12 cellular contexts compared by ENCODE assay signal in genomic region chr14:101928415-101928841, GRCh38. TPM values are rescaled to one million over a fixed set of nuclear protein-coding genes. Genes with fewer than 3 reads are reported as not detected.
DNase-seq lines count a peak whose midpoint lies in the region; ATAC-seq and TF ChIP-seq lines count a peak whose summit lies in the region.
"Had no signal": no experiment of that assay in that cellular context is flagged by ENCODE, and none has a peak within 500 bp of the region (broad histone marks: within the 10 kb centered on the region; RNA-seq: fewer than 3 reads in every experiment).

No MANE protein-coding gene starts in this region.

- H3K79me2 ChIP-seq in SK-N-SH (ENCODE audit: insufficient read depth) = no peaks in the 10 kb centered on the region

- WGBS in SK-N-SH (ENCODE audit: low lambda C conversion rate) = 90% methylated on average over 24 of the region's 24 CpGs
- WGBS in esophagus muscularis mucosa = 96% methylated on average over 23 of the region's 24 CpGs

- H3K27me3 ChIP-seq in SK-N-SH (ENCODE audit: insufficient read depth) = no peaks in the 10 kb centered on the region
- no peaks in the 10 kb centered on the region for H3K27me3 ChIP-seq in esophagus muscularis mucosa
- H3K27me3 ChIP-seq in thoracic aorta (replicated peaks; ENCODE audit: insufficient read depth) = no peaks in the 10 kb centered on the region

- CTCF ChIA-PET in SK-N-SH (lab: Yijun Ruan, JAX) = interaction anchor here (0.7 to 5.4 kb wide), 2 partner anchors 157 to 221 kb away, joined by 3 to 29 read pairs; no protein-coding TSS in a partner anchor

- no peaks in the 10 kb centered on the region for H3K9me3 ChIP-seq in SK-N-SH
- no peaks in the 10 kb centered on the region for H3K9me3 ChIP-seq in esophagus muscularis mucosa
- H3K9me3 ChIP-seq in thoracic aorta = no peaks in the 10 kb centered on the region

- no peak for TF ChIP-seq POLR2A in esophagus muscularis mucosa (IDR thresholded peaks at IDR 0.05; ENCODE audit: low read depth)

- POLR2A ChIA-PET in SK-N-SH (lab: Yijun Ruan, JAX) = interaction anchor here (0.6 kb wide), 1 partner anchor 14 kb away, joined by 4 read pairs; no protein-coding TSS in a partner anchor

- H3K36me3 Mint-ChIP-seq in natural killer cell treated with Interleukin-12 subunit alpha and Interleukin-12 subunit beta and Interleukin-15 and Interleukin-18, amount 100 ng/mL, for 72 hours = no peaks in the 10 kb centered on the region

- TF ChIP-seq CTCF in SK-N-SH (IDR thresholded peaks at IDR 0.05) (no peak), esophagus muscularis mucosa (IDR thresholded peaks at IDR 0.05) (no peak), thoracic aorta (IDR thresholded peaks at IDR 0.05) (no peak)

- TF ChIP-seq EP300 in SK-N-SH (IDR thresholded peaks at IDR 0.05; ENCODE audit: borderline replicate concordance in 1 of 2, low read depth in 1 of 2, low read length in 1 of 2) = no peak
- TF ChIP-seq EP300 in esophagus muscularis mucosa (IDR thresholded peaks at IDR 0.05) = no peak

- H3K27ac Mint-ChIP-seq in natural killer cell treated with Interleukin-12 subunit alpha and Interleukin-12 subunit beta and Interleukin-15 and Interleukin-18, amount 100 ng/mL, for 72 hours = peak overlapping the region; percentile 27 to 43

- H3K4me3 ChIP-seq in SK-N-SH (ENCODE audit: low read depth in 2 of 2, low read length in 1 of 2) (no peak overlapping the region), esophagus muscularis mucosa (no peak overlapping the region), thoracic aorta (no peak overlapping the region)

- H3K27ac ChIP-seq in SK-N-SH (ENCODE audit: low read depth in 2 of 2, low read length in 1 of 2) = peak overlapping the region; percentile 67 to 72; a peak in 3 of 4 replicates
- peak overlapping the region; percentile 50 to 76 (median 62) for H3K27ac ChIP-seq in esophagus muscularis mucosa (replicated peaks in 1 of 4)
- H3K27ac ChIP-seq in thoracic aorta = peak overlapping the region; percentile 36 to 69
- H3K27ac ChIP-seq: 22Rv1, VCaP had no signal

- peaks cover 5% of the 10 kb centered on the region for H3F3A ChIP-seq in SK-N-SH (replicated peaks; ENCODE audit: insufficient read depth)

- H3K27me3 Mint-ChIP-seq in natural killer cell treated with Interleukin-12 subunit alpha and Interleukin-12 subunit beta and Interleukin-15 and Interleukin-18, amount 100 ng/mL, for 72 hours = no peaks in the 10 kb centered on the region

- no peak overlapping the region for H3K4me3 Mint-ChIP-seq in natural killer cell treated with Interleukin-12 subunit alpha and Interleukin-12 subunit beta and Interleukin-15 and Interleukin-18, amount 100 ng/mL, for 72 hours

- no peak for TF ChIP-seq RAD21 in SK-N-SH (IDR thresholded peaks at IDR 0.05; ENCODE audit: low read length)

- H3K9me3 Mint-ChIP-seq in natural killer cell treated with Interleukin-12 subunit alpha and Interleukin-12 subunit beta and Interleukin-15 and Interleukin-18, amount 100 ng/mL, for 72 hours = no peaks in the 10 kb centered on the region

- no peak overlapping the region for H3K9ac ChIP-seq in SK-N-SH

- H3K4me1 ChIP-seq in SK-N-SH (ENCODE audit: control insufficient read depth in 1 of 2, insufficient read depth in 2 of 2, low read depth in 1 of 2, low read length in 1 of 2) = peaks cover 0 to 14% of the 10 kb centered on the region in 2 experiments; a peak in 2 of 4 replicates
- H3K4me1 ChIP-seq in esophagus muscularis mucosa = peaks cover 8 to 22% (median 12%) of the 10 kb centered on the region in 4 donors
- H3K4me1 ChIP-seq in thoracic aorta (ENCODE audit: control insufficient read depth in 1 of 2, low read depth in 2 of 2) = peaks cover 5 to 16% of the 10 kb centered on the region in 2 donors

- no peak overlapping the region for H2AFZ ChIP-seq in SK-N-SH (ENCODE audit: low read depth)

- no peak overlapping the region; the same call in 1 of the 2 replicates for H3K4me2 ChIP-seq in SK-N-SH

- H3K4me1 Mint-ChIP-seq in natural killer cell treated with Interleukin-12 subunit alpha and Interleukin-12 subunit beta and Interleukin-15 and Interleukin-18, amount 100 ng/mL, for 72 hours (ENCODE audit: low read depth in 2 of 2) = peaks cover 6 to 15% of the 10 kb centered on the region in 2 donors

- ATAC-seq in SK-N-SH treated with all-trans-retinoic acid at 6 μM for 48 hours (no peak), thoracic aorta (ENCODE audit: insufficient number of reproducible peaks, low FRiP score, low read depth) (no peak), HG03432 (IDR thresholded peaks at IDR 0.05; ENCODE audit: unreplicated experiment) (no peak), GM21447 (IDR thresholded peaks at IDR 0.05; ENCODE audit: unreplicated experiment) (no peak)
- peak in 1 of 2 donors; percentile 26 for ATAC-seq in natural killer cell treated with Interleukin-12 subunit alpha and Interleukin-12 subunit beta and Interleukin-15 and Interleukin-18, amount 100 ng/mL, for 72 hours

- no peaks in the 10 kb centered on the region for H4K20me1 ChIP-seq in SK-N-SH (ENCODE audit: insufficient read depth)

- H3K9me2 ChIP-seq in SK-N-SH = no peaks in the 10 kb centered on the region

- peaks cover 5 to 20% of the 10 kb centered on the region in 2 experiments for H3K36me3 ChIP-seq in SK-N-SH (replicated peaks in 1 of 2; ENCODE audit: control insufficient read depth in 1 of 2, insufficient read depth in 2 of 2, low read length in 1 of 2)
- peaks cover 4 to 31% (median 13%) of the 10 kb centered on the region in 4 donors for H3K36me3 ChIP-seq in esophagus muscularis mucosa
- peaks cover 5% of the 10 kb centered on the region for H3K36me3 ChIP-seq in thoracic aorta

- peak; percentile 48 for DNase-seq in SK-N-SH
- DNase-seq in esophagus muscularis mucosa (ENCODE audit: extremely low spot score) = no peak
- DNase-seq in natural killer cell treated with Interleukin-12 subunit alpha and Interleukin-12 subunit beta and Interleukin-15 and Interleukin-18, amount 100 ng/mL, for 72 hours (ENCODE audit: low spot score) = no peak
- DNase-seq in thoracic aorta (ENCODE audit: low spot score) = no peak
- no peak for DNase-seq in NCI-H2196 treated with DMSO at 0.1 percent for 48 hours (lab: John Stamatoyannopoulos, UW; ENCODE audit: unreplicated experiment)
- DNase-seq: NCI-H526; stimulated activated CD4-positive, alpha-beta T cell treated with anti-CD3 and anti-CD28 coated beads, Interleukin-2, amount 100 ng/mL, for 48 hours had no signal

- intact Hi-C loops in esophagus muscularis mucosa (cut with DNase I) = no loop called here

TF ChIP-seq in SK-N-SH, 30 proteins besides CTCF, POLR2A, EP300 and RAD21 (continues in another document):
- TF ChIP-seq IRF3 (IDR thresholded peaks at IDR 0.05; ENCODE audit: low read depth, low read length) (no peak), ELF1 (IDR thresholded peaks at IDR 0.05) (no peak), RXRA (IDR thresholded peaks at IDR 0.05; ENCODE audit: borderline replicate concordance, low read depth) (no peak), TCF12 (IDR thresholded peaks at IDR 0.05) (no peak), NFIC (IDR thresholded peaks at IDR 0.05; ENCODE audit: borderline replicate concordance) (no peak), EZH2phosphoT487 (IDR thresholded peaks at IDR 0.05; ENCODE audit: borderline replicate concordance, low read depth) (no peak), FOXJ3 (CRISPR knock-in tag; IDR thresholded peaks at IDR 0.05) (no peak), FOXM1 (IDR thresholded peaks at IDR 0.05; ENCODE audit: low read depth) (no peak), TAF1 (IDR thresholded peaks at IDR 0.05; ENCODE audit: borderline replicate concordance, low read depth, low read length) (no peak)

TF ChIP-seq in SK-N-SH treated with all-trans-retinoic acid at 6 μM for 48 hours, 23 proteins besides CTCF, POLR2A, EP300 and RAD21:
- no peak for TF ChIP-seq ZFP3 (CRISPR knock-in tag; IDR thresholded peaks at IDR 0.05)
- TF ChIP-seq SNAI2 (CRISPR knock-in tag; IDR thresholded peaks at IDR 0.05) = no peak
- TF ChIP-seq PATZ1 (CRISPR knock-in tag; IDR thresholded peaks at IDR 0.05; ENCODE audit: borderline replicate concordance) = no peak
- TF ChIP-seq ARNTL (CRISPR knock-in tag; IDR thresholded peaks at IDR 0.05; ENCODE audit: borderline replicate concordance, low read depth) = no peak
- TF ChIP-seq PPARA (CRISPR knock-in tag; IDR thresholded peaks at IDR 0.05; ENCODE audit: borderline replicate concordance) = no peak
- TF ChIP-seq CSDC2 (CRISPR knock-in tag; IDR thresholded peaks at IDR 0.05) = no peak
- TF ChIP-seq ZNF8 (CRISPR knock-in tag; IDR thresholded peaks at IDR 0.05) = no peak
- TF ChIP-seq ZNF70 (CRISPR knock-in tag; IDR thresholded peaks at IDR 0.05) = no peak

RNA-seq across cellular contexts. Expression of gene DYNC1H1, which starts 35.9 kb away (rescaled TPM):
- polyA plus RNA-seq in SK-N-SH (2012; rRNA removed) = 110 and 140 TPM in 2 replicates
- polyA plus RNA-seq in SK-N-SH (2012; cell fraction: cytosol; rRNA removed) = 78.2 and 105 TPM in 2 replicates
- 354 and 413 TPM in 2 replicates for polyA plus RNA-seq in SK-N-SH (2012; cell fraction: nucleus; rRNA removed)
- total RNA-seq in esophagus muscularis mucosa = 100 to 1,000 TPM; 608 to 897 (median 728) TPM
- 100 to 1,000 TPM; 322 to 415 TPM for total RNA-seq in natural killer cell treated with Interleukin-12 subunit alpha and Interleukin-12 subunit beta and Interleukin-15 and Interleukin-18, amount 100 ng/mL, for 72 hours
- total RNA-seq in thoracic aorta = 100 to 1,000 TPM; 517 to 555 TPM
